In the genomic region with DNA sequence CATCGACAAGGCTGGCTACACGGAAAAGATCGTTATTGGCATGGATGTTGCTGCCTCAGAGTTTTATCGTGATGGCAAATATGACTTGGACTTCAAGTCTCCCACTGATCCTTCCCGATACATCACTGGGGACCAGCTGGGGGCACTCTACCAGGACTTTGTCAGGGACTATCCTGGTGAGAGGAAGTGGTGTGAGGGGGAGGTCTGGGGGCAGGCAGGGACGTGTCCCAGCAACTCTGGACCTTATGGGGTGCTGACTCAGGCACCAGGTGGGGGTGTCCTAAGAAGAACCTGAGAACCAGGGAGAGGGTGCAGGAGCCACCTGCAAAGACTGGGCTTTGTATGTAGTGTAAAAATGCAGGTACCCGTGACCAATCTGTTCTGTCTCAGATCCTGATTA, we compare ENCODE assay signal across 16 cellular contexts. TPM values are rescaled to one million over a fixed set of nuclear protein-coding genes. Genes with fewer than 3 reads are reported as not detected.
DNase-seq lines count a peak whose midpoint lies in the region; ATAC-seq, FAIRE-seq and TF ChIP-seq lines count a peak whose summit lies in the region.
"Had no signal": no experiment of that assay in that cellular context is flagged by ENCODE, and none has a peak within 500 bp of the region (broad histone marks: within the 10 kb centered on the region; RNA-seq: fewer than 3 reads in every experiment).

No MANE protein-coding gene starts in this region.

- WGBS in GM12878 (ENCODE audit: insufficient coverage, insufficient replicate concordance, low lambda C conversion rate, missing lambda C conversion rate), result 82% methylated on average over 7 of the region's 7 CpGs
- no CpG with 5 or more reads among the region's 7 CpGs for WGBS in mesendoderm (ENCODE audit: extremely low coverage, insufficient coverage, low lambda C conversion rate)

- H3K9me2 ChIP-seq in MM.1S (replicated peaks; ENCODE audit: insufficient read depth, low read length), result no peaks in the 10 kb centered on the region

- H4K20me1 ChIP-seq in MM.1S (ENCODE audit: insufficient read depth, low read length) (no peaks in the 10 kb centered on the region), GM12878 (ENCODE audit: control insufficient read depth, insufficient read depth) (no peaks in the 10 kb centered on the region)

- peak overlapping the region; percentile 9; the same call in 1 of the 2 replicates for H3K4me2 ChIP-seq in MM.1S (ENCODE audit: low read depth, low read length)
- H3K4me2 ChIP-seq in GM12878 (ENCODE audit: control insufficient read depth, insufficient read depth), result no peak overlapping the region; the same call in 1 of the 2 replicates
- H3K4me2 ChIP-seq in mesendoderm (ENCODE audit: low read length), result no peak overlapping the region

- no TSS peak for BruUV-seq in GM12878 (replicated peaks; lab: Mats Ljungman, UMichigan)

- no peak for TF ChIP-seq RAD21 in GM12878 (IDR thresholded peaks at IDR 0.05; ENCODE audit: insufficient read depth, low read depth, low read length)

- peaks cover 10% of the 10 kb centered on the region; the same call in 1 of the 2 replicates for H3K36me3 ChIP-seq in MM.1S (replicated peaks; ENCODE audit: insufficient read depth, low read length)
- peaks cover 2 to 13% of the 10 kb centered on the region in 2 experiments; a peak in 2 of 4 replicates for H3K36me3 ChIP-seq in GM12878 (ENCODE audit: control insufficient read depth in 2 of 2, insufficient read depth in 2 of 2, low read length in 1 of 2)
- H3K36me3 ChIP-seq in mesendoderm (ENCODE audit: control insufficient read depth, insufficient read depth, low read length), result peaks cover 2% of the 10 kb centered on the region

- H3K79me2 ChIP-seq in MM.1S (ENCODE audit: low read length) (peaks cover 58% of the 10 kb centered on the region), GM12878 (ENCODE audit: control insufficient read depth, insufficient read depth, low read length) (peaks cover 19% of the 10 kb centered on the region), mesendoderm (ENCODE audit: control insufficient read depth, insufficient read depth, low read length) (no peaks in the 10 kb centered on the region)

- H4K5ac ChIP-seq in mesendoderm (ENCODE audit: low read length), result no peak overlapping the region

- H4K8ac ChIP-seq in mesendoderm (ENCODE audit: low read depth, low read length), result no peak overlapping the region

- TF ChIP-seq CTCF in MM.1S (IDR thresholded peaks at IDR 0.05; ENCODE audit: low read length), result peak; percentile 37
- TF ChIP-seq CTCF in GM12878 (IDR thresholded peaks at IDR 0.05 in 2 of 3, conservative IDR thresholded peaks at IDR 0.05 in 1 of 3; ENCODE audit: control insufficient read depth in 2 of 3, extremely low read depth in 1 of 3, insufficient read depth in 1 of 3, low read depth in 3 of 3, low read length in 3 of 3), result 0 out of 6 replicates have a peak, but pooled peaks of 1 of the 3 experiments have one; percentile 11
- no peak for TF ChIP-seq CTCF in neural crest cell (conservative IDR thresholded peaks at IDR 0.05)

- peak overlapping the region; percentile 62 for H3K27ac Mint-ChIP-seq in activated CD4-positive, alpha-beta T cell treated with anti-CD3 and anti-CD28 coated beads, Interleukin-2, amount 10 ng/mL, durations not matched to agents 24 days and 14 days
- H3K27ac Mint-ChIP-seq in activated CD4-positive, alpha-beta T cell treated with anti-CD3 and anti-CD28 coated beads, Interleukin-2, amount 10 ng/mL, durations not matched to agents 7 days and 5 days, result no peak overlapping the region
- peak overlapping the region; percentile 63 for H3K27ac Mint-ChIP-seq in neural crest cell (ENCODE audit: unreplicated experiment)
- H3K27ac Mint-ChIP-seq: memory B cell; stimulated activated memory B cell treated with anti-CD40 and anti-IgM and Interleukin-4, amounts not matched to agents 10 μg/mL and 1 μg/mL and 100 μg/mL, for 72 hours had no signal

- H3K4me1 ChIP-seq in MM.1S (ENCODE audit: low read length) (peaks cover 75% of the 10 kb centered on the region), GM12878 (ENCODE audit: control insufficient read depth, insufficient read depth, low read length) (peaks cover 38% of the 10 kb centered on the region), mesendoderm (ENCODE audit: control insufficient read depth, low read depth, low read length) (peaks cover 6% of the 10 kb centered on the region)

- H3K9me3 Mint-ChIP-seq in activated CD4-positive, alpha-beta T cell treated with anti-CD3 and anti-CD28 coated beads, Interleukin-2, amount 10 ng/mL, durations not matched to agents 24 days and 14 days, result no peaks in the 10 kb centered on the region
- H3K9me3 Mint-ChIP-seq in activated CD4-positive, alpha-beta T cell treated with anti-CD3 and anti-CD28 coated beads, Interleukin-2, amount 10 ng/mL, durations not matched to agents 7 days and 5 days, result no peaks in the 10 kb centered on the region
- no peaks in the 10 kb centered on the region for H3K9me3 Mint-ChIP-seq in neural crest cell
- H3K9me3 Mint-ChIP-seq: memory B cell; stimulated activated memory B cell treated with anti-CD40 and anti-IgM and Interleukin-4, amounts not matched to agents 10 μg/mL and 1 μg/mL and 100 μg/mL, for 72 hours had no signal

- no peak for DNase-seq in activated CD4-positive, alpha-beta T cell treated with anti-CD3 and anti-CD28 coated beads, Interleukin-2, amount 10 ng/mL, durations not matched to agents 24 days and 14 days
- DNase-seq in activated CD4-positive, alpha-beta T cell treated with anti-CD3 and anti-CD28 coated beads, Interleukin-2, amount 10 ng/mL, durations not matched to agents 7 days and 5 days, result no peak
- peak; percentile 55 for DNase-seq in MM.1S
- DNase-seq in GM12878 (ENCODE audit: low read depth, low spot score), result no peak
- DNase-seq in neural crest cell (ENCODE audit: low read depth, low spot score), result no peak
- no peak for DNase-seq in SKM-1 (lab: John Stamatoyannopoulos, UW; ENCODE audit: unreplicated experiment)
- DNase-seq in mesendoderm, result no peak
- DNase-seq: GDM1, NCI-H1417 treated with DMSO at 0.1 percent for 48 hours, NCI-H446 treated with DMSO at 0.1 percent for 48 hours had no signal

- no peak overlapping the region for H2BK15ac ChIP-seq in mesendoderm (replicated peaks; ENCODE audit: low read depth)

- H3K27me3 Mint-ChIP-seq in activated CD4-positive, alpha-beta T cell treated with anti-CD3 and anti-CD28 coated beads, Interleukin-2, amount 10 ng/mL, durations not matched to agents 24 days and 14 days, result no peaks in the 10 kb centered on the region
- H3K27me3 Mint-ChIP-seq in activated CD4-positive, alpha-beta T cell treated with anti-CD3 and anti-CD28 coated beads, Interleukin-2, amount 10 ng/mL, durations not matched to agents 7 days and 5 days, result no peaks in the 10 kb centered on the region
- peaks cover 7% of the 10 kb centered on the region for H3K27me3 Mint-ChIP-seq in neural crest cell (ENCODE audit: low read depth)
- H3K27me3 Mint-ChIP-seq: memory B cell; stimulated activated memory B cell treated with anti-CD40 and anti-IgM and Interleukin-4, amounts not matched to agents 10 μg/mL and 1 μg/mL and 100 μg/mL, for 72 hours had no signal

- H3K27me3 ChIP-seq in MM.1S (replicated peaks; ENCODE audit: insufficient read depth, low read length), result no peaks in the 10 kb centered on the region
- no peaks in the 10 kb centered on the region for H3K27me3 ChIP-seq in GM12878 (replicated peaks in 1 of 2; ENCODE audit: control insufficient read depth in 2 of 2, insufficient read depth in 2 of 2, low read length in 1 of 2)
- no peaks in the 10 kb centered on the region for H3K27me3 ChIP-seq in mesendoderm (ENCODE audit: insufficient read depth, low read length, poor library complexity)

- H3K9ac ChIP-seq in MM.1S (ENCODE audit: low read length) (peak overlapping the region; percentile 10; the same call in 1 of the 2 replicates), GM12878 (ENCODE audit: control insufficient read depth, insufficient read depth, low read length) (no peak overlapping the region), mesendoderm (ENCODE audit: low read length) (no peak overlapping the region)

- peaks cover 65% of the 10 kb centered on the region for H3K36me3 Mint-ChIP-seq in activated CD4-positive, alpha-beta T cell treated with anti-CD3 and anti-CD28 coated beads, Interleukin-2, amount 10 ng/mL, durations not matched to agents 24 days and 14 days (ENCODE audit: low read depth)
- H3K36me3 Mint-ChIP-seq in activated CD4-positive, alpha-beta T cell treated with anti-CD3 and anti-CD28 coated beads, Interleukin-2, amount 10 ng/mL, durations not matched to agents 7 days and 5 days (ENCODE audit: low read depth), result peaks cover 49% of the 10 kb centered on the region
- peaks cover 3% of the 10 kb centered on the region for H3K36me3 Mint-ChIP-seq in neural crest cell (ENCODE audit: low read depth)

- H2BK120ac ChIP-seq in mesendoderm (ENCODE audit: low read depth, low read length), result no peak overlapping the region

- RAD21 ChIA-PET in GM12878 (lab: Charles Lee; ENCODE audit: unreplicated experiment), result interaction anchor here (0.9 to 1.3 kb wide), 2 partner anchors 48 to 50 kb away, joined by 3 read pairs; no protein-coding TSS in a partner anchor

- H2AK5ac ChIP-seq in mesendoderm (ENCODE audit: low read length), result no peak overlapping the region

- peaks cover 66% of the 10 kb centered on the region for H3F3A ChIP-seq in MM.1S (ENCODE audit: insufficient read depth, low read length)

- SMC1A ChIA-PET in GM12878 (lab: Charles Lee; ENCODE audit: uncharacterized antibody, unreplicated experiment), result interaction anchor here (1.0 kb wide), 2 partner anchors 26 to 165 kb away, joined by 3 read pairs; no protein-coding TSS in a partner anchor

- POLR2A ChIA-PET in activated CD4-positive, alpha-beta T cell treated with anti-CD3 and anti-CD28 coated beads, Interleukin-2, amount 10 ng/mL, durations not matched to agents 7 days and 5 days (lab: Charles Lee), result no interaction called here
- POLR2A ChIA-PET in GM12878 (lab: Charles Lee), result interaction anchor here (1.0 kb wide), 1 partner anchor 14 kb away, joined by 3 read pairs; no protein-coding TSS in a partner anchor

- H3K4ac ChIP-seq in mesendoderm (ENCODE audit: low read depth, low read length), result no peak overlapping the region

- in situ Hi-C loops in GM12878 (cut with MboI), result no loop called here

- no peak overlapping the region for H3K23ac ChIP-seq in mesendoderm (ENCODE audit: low read length)

- no peak for TF ChIP-seq EP300 in GM12878 (IDR thresholded peaks at IDR 0.05; ENCODE audit: borderline replicate concordance in 1 of 2, control insufficient read depth in 1 of 2, low read depth in 2 of 2, low read length in 2 of 2)

- peaks cover 55% of the 10 kb centered on the region for H3K4me1 Mint-ChIP-seq in activated CD4-positive, alpha-beta T cell treated with anti-CD3 and anti-CD28 coated beads, Interleukin-2, amount 10 ng/mL, durations not matched to agents 24 days and 14 days
- H3K4me1 Mint-ChIP-seq in activated CD4-positive, alpha-beta T cell treated with anti-CD3 and anti-CD28 coated beads, Interleukin-2, amount 10 ng/mL, durations not matched to agents 7 days and 5 days, result peaks cover 54% of the 10 kb centered on the region
- peaks cover 35% of the 10 kb centered on the region for H3K4me1 Mint-ChIP-seq in neural crest cell

- intact Hi-C loops in activated CD4-positive, alpha-beta T cell treated with anti-CD3 and anti-CD28 coated beads, Interleukin-2, amount 10 ng/mL, durations not matched to agents 24 days and 14 days (cut with micrococcal nuclease), result no loop called here
- intact Hi-C loops in GM12878 (cut with micrococcal nuclease; ENCODE audit: unreplicated experiment), result no loop called here

- H3K4me3 Mint-ChIP-seq in activated CD4-positive, alpha-beta T cell treated with anti-CD3 and anti-CD28 coated beads, Interleukin-2, amount 10 ng/mL, durations not matched to agents 24 days and 14 days, result no peak overlapping the region
- H3K4me3 Mint-ChIP-seq in activated CD4-positive, alpha-beta T cell treated with anti-CD3 and anti-CD28 coated beads, Interleukin-2, amount 10 ng/mL, durations not matched to agents 7 days and 5 days, result no peak overlapping the region
- H3K4me3 Mint-ChIP-seq in neural crest cell, result peak overlapping the region; percentile 52
- H3K4me3 Mint-ChIP-seq: memory B cell; stimulated activated memory B cell treated with anti-CD40 and anti-IgM and Interleukin-4, amounts not matched to agents 10 μg/mL and 1 μg/mL and 100 μg/mL, for 72 hours had no signal

- CTCF ChIA-PET in activated CD4-positive, alpha-beta T cell treated with anti-CD3 and anti-CD28 coated beads, Interleukin-2, amount 10 ng/mL, durations not matched to agents 7 days and 5 days (lab: Charles Lee), result interaction anchor here (0.7 to 1.7 kb wide), 2 partner anchors 13 to 25 kb away, joined by 3 to 4 read pairs; partner anchors contain the start of genes C12orf57 and RNU7-1
- CTCF ChIA-PET in GM12878 (lab: Yijun Ruan, JAX), result interaction anchor here (1.0 to 2.5 kb wide), 4 partner anchors 14 to 46 kb away, joined by 3 to 10 read pairs (median 4); partner anchors contain the start of gene SPSB2

- H3K56ac ChIP-seq in mesendoderm (ENCODE audit: low read length), result no peak overlapping the region

- no peak overlapping the region for H3K4me3 ChIP-seq in MM.1S (ENCODE audit: low read length)
- 0 out of 2 replicates have a peak overlapping the region, but pooled peaks have one; percentile 37 for H3K4me3 ChIP-seq in GM12878
- H3K4me3 ChIP-seq in mesendoderm (ENCODE audit: low read length), result no peak overlapping the region
- H3K4me3 ChIP-seq: SK-N-MC had no signal

- no peak for TF ChIP-seq POLR2A in GM12878 (IDR thresholded peaks at IDR 0.05; ENCODE audit: low read depth, low read length)

- H3K79me1 ChIP-seq in mesendoderm (ENCODE audit: low read length), result peaks cover 3% of the 10 kb centered on the region

- no peak for ATAC-seq in GM12878
- no peak for ATAC-seq in HG02970 (IDR thresholded peaks at IDR 0.05; ENCODE audit: low FRiP score, unreplicated experiment)
- ATAC-seq: stimulated activated memory B cell treated with anti-CD40 and anti-IgM and Interleukin-4, amounts not matched to agents 10 μg/mL and 1 μg/mL and 100 μg/mL, for 72 hours had no signal

- no peak for FAIRE-seq in GM12878 (lab: Jason Lieb, UNC)
- FAIRE-seq: A204.1 had no signal

- H3K18ac ChIP-seq in mesendoderm (ENCODE audit: low read length), result no peak overlapping the region

- H3K27ac ChIP-seq in MM.1S (ENCODE audit: low read length), result peak overlapping the region; percentile 92
- H3K27ac ChIP-seq in GM12878 (ENCODE audit: control insufficient read depth, insufficient read depth), result no peak overlapping the region; the same call in 1 of the 2 replicates
- no peak overlapping the region for H3K27ac ChIP-seq in mesendoderm (ENCODE audit: low read depth, low read length)
- H3K27ac ChIP-seq: SK-N-MC had no signal

- no peak overlapping the region for H2BK5ac ChIP-seq in mesendoderm (ENCODE audit: low read length)

- H2AFZ ChIP-seq in MM.1S (ENCODE audit: low read length) (no peak overlapping the region), GM12878 (ENCODE audit: control insufficient read depth, low read depth, low read length) (no peak overlapping the region)

- H3K9me3 ChIP-seq in MM.1S (replicated peaks; ENCODE audit: insufficient read depth, low read length) (no peaks in the 10 kb centered on the region), GM12878 (replicated peaks; ENCODE audit: control insufficient read depth, insufficient read depth, low read length) (no peaks in the 10 kb centered on the region)

RNA-seq across cellular contexts. Expression of gene ENO2, which starts 5.2 kb away (rescaled TPM):
- total RNA-seq in activated CD4-positive, alpha-beta T cell treated with anti-CD3 and anti-CD28 coated beads, Interleukin-2, amount 10 ng/mL, durations not matched to agents 24 days and 14 days, result 202 and 206 TPM in 2 replicates
- 100 to 1,000 TPM; 156 to 160 TPM for total RNA-seq in activated CD4-positive, alpha-beta T cell treated with anti-CD3 and anti-CD28 coated beads, Interleukin-2, amount 10 ng/mL, durations not matched to agents 7 days and 5 days
- total RNA-seq in GM12878 (2013; cell fraction: nucleolus; rRNA removed), result 124 and 142 TPM in 2 replicates
- total RNA-seq in GM12878 (2014; rRNA removed) (24.8 and 28.0 TPM in 2 replicates), GM12878 (2014; rRNA removed; fragmentation: Illumina TruSeq; extraction: Trizol) (25.3 and 25.8 TPM in 2 replicates), GM12878 (2021) (65.4 and 65.5 TPM in 2 replicates), neural crest cell (67.5 and 68.4 TPM in 2 replicates)
- polyA plus RNA-seq in GM12878 (2011; ENCODE audit: low read depth), result 159 TPM
- polyA plus RNA-seq in GM12878 (2011; rRNA removed) (159 and 196 TPM in 2 replicates), GM12878 (2014; fragmentation: Illumina TruSeq; extraction: Trizol) (59.1 and 61.1 TPM in 2 replicates), GM12878 (2014; fragmentation: Nextera tagmentation; extraction: Ambion mirVana) (10 to 100 TPM; 37.3 to 42.1 TPM), GM12878 (2014; rRNA removed) (61.3 and 68.1 TPM in 2 replicates), GM12878 (2016; fragmentation: Nextera tagmentation; extraction: Ambion mirVana) (10 to 100 TPM; 39.8 to 44.1 TPM)
- polyA plus RNA-seq in GM12878 (2011; cell fraction: cytosol; rRNA removed), result 187 and 271 TPM in 2 replicates
- 494 and 720 TPM in 2 replicates for polyA plus RNA-seq in GM12878 (2011; cell fraction: nucleus; rRNA removed)
- polyA plus RNA-seq in GM12878 (2012), result 181 and 207 TPM in 2 replicates
- 91.5 and 121 TPM in 2 replicates for polyA minus RNA-seq in GM12878 (2011; rRNA and poly(A)+ RNA removed)
- 31.0 and 39.8 TPM in 2 replicates for polyA minus RNA-seq in GM12878 (2011; cell fraction: cytosol; rRNA and poly(A)+ RNA removed)
- polyA minus RNA-seq in GM12878 (2011; cell fraction: nucleus; rRNA and poly(A)+ RNA removed), result 60.9 and 69.0 TPM in 2 replicates
- polyA plus RNA-seq in mesendoderm (2013, experiment 1 of 2), result 12.1 TPM
- 12.4 TPM for polyA plus RNA-seq in mesendoderm (2013, experiment 2 of 2)

RNA-seq across cellular contexts. Expression of gene ATN1, which starts 8.2 kb away (rescaled TPM):
- 61.6 and 66.8 TPM in 2 replicates for total RNA-seq in activated CD4-positive, alpha-beta T cell treated with anti-CD3 and anti-CD28 coated beads, Interleukin-2, amount 10 ng/mL, durations not matched to agents 24 days and 14 days
- total RNA-seq in activated CD4-positive, alpha-beta T cell treated with anti-CD3 and anti-CD28 coated beads, Interleukin-2, amount 10 ng/mL, durations not matched to agents 7 days and 5 days, result 10 to 100 TPM; 27.3 to 27.6 TPM
- total RNA-seq in GM12878 (2013; cell fraction: nucleolus; rRNA removed), result 26.1 and 27.4 TPM in 2 replicates
- 2.6 and 3.3 TPM in 2 replicates for total RNA-seq in GM12878 (2014; rRNA removed)
- 2.0 and 2.6 TPM in 2 replicates for total RNA-seq in GM12878 (2014; rRNA removed; fragmentation: Illumina TruSeq; extraction: Trizol)
- total RNA-seq in GM12878 (2021), result 38.0 and 44.5 TPM in 2 replicates
- 10.7 TPM for polyA plus RNA-seq in GM12878 (2011; ENCODE audit: low read depth)
- 1.4 and 3.9 TPM in 2 replicates for polyA plus RNA-seq in GM12878 (2011; rRNA removed)
- polyA plus RNA-seq in GM12878 (2011; cell fraction: cytosol; rRNA removed), result 4.6 and 4.8 TPM in 2 replicates
- polyA plus RNA-seq in GM12878 (2011; cell fraction: nucleus; rRNA removed), result 53.3 and 76.2 TPM in 2 replicates
- 30.2 and 35.7 TPM in 2 replicates for polyA plus RNA-seq in GM12878 (2012)
- 5.8 and 15.4 TPM in 2 replicates for polyA plus RNA-seq in GM12878 (2014; fragmentation: Illumina TruSeq; extraction: Trizol)
- polyA plus RNA-seq in GM12878 (2014; fragmentation: Nextera tagmentation; extraction: Ambion mirVana), result under 1 TPM; 0.08 to 0.15 TPM
- 19.7 and 28.8 TPM in 2 replicates for polyA plus RNA-seq in GM12878 (2014; rRNA removed)
- 1 to 10 TPM; 6.1 to 6.2 TPM for polyA plus RNA-seq in GM12878 (2016; fragmentation: Nextera tagmentation; extraction: Ambion mirVana)
- 3.0 and 6.6 TPM in 2 replicates for polyA minus RNA-seq in GM12878 (2011; rRNA and poly(A)+ RNA removed)
- polyA minus RNA-seq in GM12878 (2011; cell fraction: cytosol; rRNA and poly(A)+ RNA removed), result 9.7 and 12.0 TPM in 2 replicates
- polyA minus RNA-seq in GM12878 (2011; cell fraction: nucleus; rRNA and poly(A)+ RNA removed), result 8.9 and 19.5 TPM in 2 replicates
- total RNA-seq in neural crest cell, result 118 and 122 TPM in 2 replicates
- polyA plus RNA-seq in mesendoderm (2013, experiment 1 of 2), result 69.5 TPM
- 69.1 TPM for polyA plus RNA-seq in mesendoderm (2013, experiment 2 of 2)

RNA-seq across cellular contexts. Expression of gene LRRC23, which starts 15.0 kb away (rescaled TPM):
- total RNA-seq in activated CD4-positive, alpha-beta T cell treated with anti-CD3 and anti-CD28 coated beads, Interleukin-2, amount 10 ng/mL, durations not matched to agents 24 days and 14 days, result 6.3 and 6.6 TPM in 2 replicates
- 1 to 10 TPM; 4.4 to 5.2 TPM for total RNA-seq in activated CD4-positive, alpha-beta T cell treated with anti-CD3 and anti-CD28 coated beads, Interleukin-2, amount 10 ng/mL, durations not matched to agents 7 days and 5 days
- 13.0 and 13.8 TPM in 2 replicates for total RNA-seq in GM12878 (2013; cell fraction: nucleolus; rRNA removed)
- 2.8 and 4.7 TPM in 2 replicates for total RNA-seq in GM12878 (2014; rRNA removed)
- 4.0 and 4.3 TPM in 2 replicates for total RNA-seq in GM12878 (2014; rRNA removed; fragmentation: Illumina TruSeq; extraction: Trizol)
- total RNA-seq in GM12878 (2021), result 3.1 and 3.8 TPM in 2 replicates
- 7.8 TPM for polyA plus RNA-seq in GM12878 (2011; ENCODE audit: low read depth)
- polyA plus RNA-seq in GM12878 (2011; rRNA removed), result 5.6 and 6.9 TPM in 2 replicates
- polyA plus RNA-seq in GM12878 (2011; cell fraction: cytosol; rRNA removed), result 6.6 and 7.0 TPM in 2 replicates
- 3.3 and 4.4 TPM in 2 replicates for polyA plus RNA-seq in GM12878 (2011; cell fraction: nucleus; rRNA removed)
- 7.4 and 7.6 TPM in 2 replicates for polyA plus RNA-seq in GM12878 (2012)
- 5.2 and 5.4 TPM in 2 replicates for polyA plus RNA-seq in GM12878 (2014; fragmentation: Illumina TruSeq; extraction: Trizol)
- 1 to 10 TPM; 1.4 to 2.5 TPM for polyA plus RNA-seq in GM12878 (2014; fragmentation: Nextera tagmentation; extraction: Ambion mirVana)
- 3.1 and 3.3 TPM in 2 replicates for polyA plus RNA-seq in GM12878 (2014; rRNA removed)
- polyA plus RNA-seq in GM12878 (2016; fragmentation: Nextera tagmentation; extraction: Ambion mirVana), result 1 to 10 TPM; 3.5 to 5.4 TPM
- 5.8 and 6.2 TPM in 2 replicates for polyA minus RNA-seq in GM12878 (2011; rRNA and poly(A)+ RNA removed)
- polyA minus RNA-seq in GM12878 (2011; cell fraction: cytosol; rRNA and poly(A)+ RNA removed), result 1.0 TPM in 1 of 2 replicates, not detected in the other
- 1.7 TPM in 2 replicates for polyA minus RNA-seq in GM12878 (2011; cell fraction: nucleus; rRNA and poly(A)+ RNA removed)
- 4.8 and 5.2 TPM in 2 replicates for total RNA-seq in neural crest cell
- 1.2 TPM for polyA plus RNA-seq in mesendoderm (2013, experiment 1 of 2)
- 1.3 TPM for polyA plus RNA-seq in mesendoderm (2013, experiment 2 of 2)

RNA-seq across cellular contexts. Expression of gene RNU7-1, which starts 24.0 kb away (rescaled TPM):
- not detected in 2 replicates for total RNA-seq in activated CD4-positive, alpha-beta T cell treated with anti-CD3 and anti-CD28 coated beads, Interleukin-2, amount 10 ng/mL, durations not matched to agents 24 days and 14 days
- not detected for total RNA-seq in activated CD4-positive, alpha-beta T cell treated with anti-CD3 and anti-CD28 coated beads, Interleukin-2, amount 10 ng/mL, durations not matched to agents 7 days and 5 days
- total RNA-seq in GM12878 (2013; cell fraction: nucleolus; rRNA removed), result not detected in 2 replicates
- total RNA-seq in GM12878 (2014; rRNA removed) (not detected in 2 replicates), GM12878 (2014; rRNA removed; fragmentation: Illumina TruSeq; extraction: Trizol) (not detected in 2 replicates), GM12878 (2021) (not detected in 2 replicates), neural crest cell (not detected in 2 replicates)
- not detected for polyA plus RNA-seq in GM12878 (2011; ENCODE audit: low read depth)
- polyA plus RNA-seq in GM12878 (2011; rRNA removed) (not detected in 2 replicates), GM12878 (2014; fragmentation: Illumina TruSeq; extraction: Trizol) (not detected in 2 replicates), GM12878 (2014; fragmentation: Nextera tagmentation; extraction: Ambion mirVana) (not detected), GM12878 (2014; rRNA removed) (not detected in 2 replicates), GM12878 (2016; fragmentation: Nextera tagmentation; extraction: Ambion mirVana) (not detected)
- polyA plus RNA-seq in GM12878 (2011; cell fraction: cytosol; rRNA removed), result not detected in 2 replicates
- not detected in 2 replicates for polyA plus RNA-seq in GM12878 (2011; cell fraction: nucleus; rRNA removed)
- not detected in 2 replicates for polyA plus RNA-seq in GM12878 (2012)
- polyA minus RNA-seq in GM12878 (2011; rRNA and poly(A)+ RNA removed), result not detected in 2 replicates
- polyA minus RNA-seq in GM12878 (2011; cell fraction: cytosol; rRNA and poly(A)+ RNA removed), result not detected in 2 replicates
- not detected in 2 replicates for polyA minus RNA-seq in GM12878 (2011; cell fraction: nucleus; rRNA and poly(A)+ RNA removed)
- polyA plus RNA-seq in mesendoderm (2013, experiment 1 of 2), result not detected
- polyA plus RNA-seq in mesendoderm (2013, experiment 2 of 2), result not detected
- total RNA-seq: urinary bladder had no signal
- polyA plus RNA-seq: urinary bladder had no signal

RNA-seq across cellular contexts. Expression of gene C12orf57, which starts 24.2 kb away (rescaled TPM):
- total RNA-seq in activated CD4-positive, alpha-beta T cell treated with anti-CD3 and anti-CD28 coated beads, Interleukin-2, amount 10 ng/mL, durations not matched to agents 24 days and 14 days, result 168 and 174 TPM in 2 replicates
- 100 to 1,000 TPM; 156 to 181 TPM for total RNA-seq in activated CD4-positive, alpha-beta T cell treated with anti-CD3 and anti-CD28 coated beads, Interleukin-2, amount 10 ng/mL, durations not matched to agents 7 days and 5 days
- total RNA-seq in GM12878 (2013; cell fraction: nucleolus; rRNA removed), result 34.9 and 36.3 TPM in 2 replicates
- total RNA-seq in GM12878 (2014; rRNA removed) (223 and 231 TPM in 2 replicates), GM12878 (2014; rRNA removed; fragmentation: Illumina TruSeq; extraction: Trizol) (109 and 124 TPM in 2 replicates), GM12878 (2021) (192 and 194 TPM in 2 replicates), neural crest cell (293 and 298 TPM in 2 replicates)
- 177 TPM for polyA plus RNA-seq in GM12878 (2011; ENCODE audit: low read depth)
- polyA plus RNA-seq in GM12878 (2011; rRNA removed) (183 and 331 TPM in 2 replicates), GM12878 (2014; fragmentation: Illumina TruSeq; extraction: Trizol) (8.0 and 64.5 TPM in 2 replicates), GM12878 (2014; fragmentation: Nextera tagmentation; extraction: Ambion mirVana) (100 to 1,000 TPM; 138 to 170 TPM), GM12878 (2014; rRNA removed) (373 and 377 TPM in 2 replicates), GM12878 (2016; fragmentation: Nextera tagmentation; extraction: Ambion mirVana) (100 to 1,000 TPM; 274 to 291 TPM)
- 632 and 839 TPM in 2 replicates for polyA plus RNA-seq in GM12878 (2011; cell fraction: cytosol; rRNA removed)
- 336 and 343 TPM in 2 replicates for polyA plus RNA-seq in GM12878 (2011; cell fraction: nucleus; rRNA removed)
- 433 and 438 TPM in 2 replicates for polyA plus RNA-seq in GM12878 (2012)
- polyA minus RNA-seq in GM12878 (2011; rRNA and poly(A)+ RNA removed), result 89.4 and 141 TPM in 2 replicates
- polyA minus RNA-seq in GM12878 (2011; cell fraction: cytosol; rRNA and poly(A)+ RNA removed), result 46.1 and 52.9 TPM in 2 replicates
- 71.7 and 114 TPM in 2 replicates for polyA minus RNA-seq in GM12878 (2011; cell fraction: nucleus; rRNA and poly(A)+ RNA removed)
- polyA plus RNA-seq in mesendoderm (2013, experiment 1 of 2), result 146 TPM
- 141 TPM for polyA plus RNA-seq in mesendoderm (2013, experiment 2 of 2)
